Comparison of ENCODE assay signal across 31 cellular contexts in genomic region chrX:151391722-151392121, GRCh38. TPM values are rescaled to one million over a fixed set of nuclear protein-coding genes. Genes with fewer than 3 reads are reported as not detected.
DNase-seq lines count a peak whose midpoint lies in the region; ATAC-seq, FAIRE-seq and TF ChIP-seq lines count a peak whose summit lies in the region.
"Had no signal": no experiment of that assay in that cellular context is flagged by ENCODE, and none has a peak within 500 bp of the region (broad histone marks: within the 10 kb centered on the region; RNA-seq: fewer than 3 reads in every experiment).

No MANE protein-coding gene starts in this region.

- H3K27me3 Mint-ChIP-seq in T-helper 17 cell: no peaks in the 10 kb centered on the region
- H3K27me3 Mint-ChIP-seq in activated CD4-positive, alpha-beta memory T cell treated with anti-CD3 and anti-CD28 coated beads, Interleukin-2, amount 10 ng/mL, durations not matched to agents 7 days and 5 days: no peaks in the 10 kb centered on the region
- H3K27me3 Mint-ChIP-seq: B cell had no signal

- H3K79me1 ChIP-seq in H1 (ENCODE audit: low read depth, low read length): no peaks in the 10 kb centered on the region
- no peaks in the 10 kb centered on the region for H3K79me1 ChIP-seq in mesendoderm (ENCODE audit: low read length)

- H2AK5ac ChIP-seq in H1 (ENCODE audit: low read depth, low read length): no peak overlapping the region
- no peak overlapping the region for H2AK5ac ChIP-seq in mesendoderm (ENCODE audit: low read length)

- H2BK5ac ChIP-seq in H1 (ENCODE audit: low read depth, low read length) (no peak overlapping the region), mesendoderm (ENCODE audit: low read length) (no peak overlapping the region)

- no peak overlapping the region for H3K18ac ChIP-seq in H1 (ENCODE audit: extremely low read depth, low read length)
- no peak overlapping the region for H3K18ac ChIP-seq in mesendoderm (ENCODE audit: low read length)

- no peak overlapping the region for H3K14ac ChIP-seq in H1 (ENCODE audit: insufficient read length)

- peak overlapping the region; percentile 98 for H3K27ac Mint-ChIP-seq in T-helper 17 cell
- H3K27ac Mint-ChIP-seq in activated CD4-positive, alpha-beta memory T cell treated with anti-CD3 and anti-CD28 coated beads, Interleukin-2, amount 10 ng/mL, durations not matched to agents 7 days and 5 days: no peak overlapping the region
- H3K27ac Mint-ChIP-seq: B cell; CD8-positive, alpha-beta T cell had no signal

- H3K4me1 Mint-ChIP-seq in T-helper 17 cell: peaks cover 22% of the 10 kb centered on the region
- H3K4me1 Mint-ChIP-seq in activated CD4-positive, alpha-beta memory T cell treated with anti-CD3 and anti-CD28 coated beads, Interleukin-2, amount 10 ng/mL, durations not matched to agents 7 days and 5 days: peaks cover 36% of the 10 kb centered on the region

- no peak for TF ChIP-seq POLR2A in H1 (IDR thresholded peaks at IDR 0.05; ENCODE audit: control extremely low read depth in 1 of 2, low read depth in 2 of 2, low read length in 2 of 2)
- TF ChIP-seq POLR2A in ovary (IDR thresholded peaks at IDR 0.05): no peak

- H3K23me2 ChIP-seq in H1 (ENCODE audit: low read depth, low read length): 0 out of 2 replicates have a peak, but pooled peaks cover 2% of the 10 kb centered on the region

- CTCF ChIA-PET in H1 (lab: Charles Lee; ENCODE audit: partially characterized antibody): interaction anchor here (1.2 kb wide), 1 partner anchor 9 kb away, joined by 5 read pairs; no protein-coding TSS in a partner anchor
- CTCF ChIA-PET in activated CD4-positive, alpha-beta memory T cell treated with anti-CD3 and anti-CD28 coated beads, Interleukin-2, amount 10 ng/mL, durations not matched to agents 7 days and 5 days (lab: Charles Lee): interaction anchor here (1.1 kb wide), 1 partner anchor 31 kb away, joined by 3 read pairs; no protein-coding TSS in a partner anchor

- FAIRE-seq in H1 (lab: Jason Lieb, UNC): no peak
- FAIRE-seq: GM12891, GM19239, HepG2 had no signal

- no peak overlapping the region for H2BK20ac ChIP-seq in H1 (ENCODE audit: low read length)

- TF ChIP-seq EP300 in H1 (IDR thresholded peaks at IDR 0.05; ENCODE audit: borderline replicate concordance in 1 of 2, low read depth in 2 of 2, low read length in 2 of 2) (no peak), ovary (IDR thresholded peaks at IDR 0.05) (no peak)

- POLR2A ChIA-PET in H1 (lab: Charles Lee; ENCODE audit: partially characterized antibody): no interaction called here
- POLR2A ChIA-PET in activated CD4-positive, alpha-beta memory T cell treated with anti-CD3 and anti-CD28 coated beads, Interleukin-2, amount 10 ng/mL, durations not matched to agents 7 days and 5 days (lab: Charles Lee): no interaction called here

- H2AFZ ChIP-seq in H1 (ENCODE audit: low read length): no peak overlapping the region

- TF ChIP-seq CTCF in H1 (IDR thresholded peaks at IDR 0.05; ENCODE audit: control extremely low read depth in 1 of 3, insufficient read depth in 1 of 3, low read depth in 1 of 3, low read length in 3 of 3) (no peak), ovary (IDR thresholded peaks at IDR 0.05) (no peak)

- TF ChIP-seq RAD21 in H1 (IDR thresholded peaks at IDR 0.05 in 1 of 2, conservative IDR thresholded peaks at IDR 0.05 in 1 of 2; ENCODE audit: low read depth in 2 of 2, low read length in 2 of 2): no peak

- H4K20me1 ChIP-seq in H1 (replicated peaks in 1 of 2; ENCODE audit: control insufficient read depth in 1 of 2, insufficient read depth in 2 of 2, low read length in 2 of 2): no peaks in the 10 kb centered on the region

- 0 out of 7 replicates have a peak, but pooled peaks cover 0 to 3% (median 0%) of the 10 kb centered on the region in 4 experiments for H3K4me1 ChIP-seq in H1 (replicated peaks in 1 of 4; ENCODE audit: control insufficient read depth in 3 of 4, insufficient read depth in 4 of 4, low read length in 3 of 4)
- H3K4me1 ChIP-seq in mesendoderm (ENCODE audit: control insufficient read depth, low read depth, low read length): no peaks in the 10 kb centered on the region
- peaks cover 3% of the 10 kb centered on the region for H3K4me1 ChIP-seq in ovary (ENCODE audit: insufficient read depth)
- H3K4me1 ChIP-seq: Caco-2 had no signal

- no peak overlapping the region for H2BK15ac ChIP-seq in H1 (ENCODE audit: low read length)
- no peak overlapping the region for H2BK15ac ChIP-seq in mesendoderm (replicated peaks; ENCODE audit: low read depth)

- H2BK120ac ChIP-seq in H1 (replicated peaks; ENCODE audit: low read depth, low read length) (no peak overlapping the region), mesendoderm (ENCODE audit: low read depth, low read length) (no peak overlapping the region)

- H3K9ac ChIP-seq in H1 (replicated peaks in 1 of 4; ENCODE audit: extremely low read depth in 1 of 4, low read depth in 3 of 4, low read length in 3 of 4): no peak overlapping the region
- H3K9ac ChIP-seq in mesendoderm (ENCODE audit: low read length): no peak overlapping the region

- H3K4ac ChIP-seq in H1 (replicated peaks; ENCODE audit: insufficient read length, low read depth, low read length) (no peak overlapping the region), mesendoderm (ENCODE audit: low read depth, low read length) (no peak overlapping the region)

- H3K4me2 ChIP-seq in H1 (ENCODE audit: insufficient read depth in 1 of 2, low read depth in 2 of 2, low read length in 2 of 2): no peak overlapping the region
- no peak overlapping the region for H3K4me2 ChIP-seq in mesendoderm (ENCODE audit: low read length)

- no peaks in the 10 kb centered on the region for H3K9me3 ChIP-seq in T-helper 17 cell (ENCODE audit: control insufficient read depth, low read length, poor library complexity, severe bottlenecking)
- H3K9me3 ChIP-seq in H1 (ENCODE audit: insufficient read depth in 2 of 2, low read depth in 1 of 2, low read length in 1 of 2): no peaks in the 10 kb centered on the region; a peak in 1 of 4 replicates
- no peaks in the 10 kb centered on the region for H3K9me3 ChIP-seq in ovary
- H3K9me3 ChIP-seq: Caco-2, SJCRH30 had no signal

- H3K36me3 Mint-ChIP-seq in T-helper 17 cell (ENCODE audit: low read depth): no peaks in the 10 kb centered on the region
- H3K36me3 Mint-ChIP-seq in activated CD4-positive, alpha-beta memory T cell treated with anti-CD3 and anti-CD28 coated beads, Interleukin-2, amount 10 ng/mL, durations not matched to agents 7 days and 5 days (ENCODE audit: low read depth): no peaks in the 10 kb centered on the region
- H3K36me3 Mint-ChIP-seq: CD8-positive, alpha-beta T cell had no signal

- H4K8ac ChIP-seq in H1 (ENCODE audit: extremely low read depth, insufficient read depth, low read length): no peak overlapping the region
- no peak overlapping the region for H4K8ac ChIP-seq in mesendoderm (ENCODE audit: low read depth, low read length)

- ATAC-seq in T-helper 17 cell (no peak), GM18520 (IDR thresholded peaks at IDR 0.05; ENCODE audit: unreplicated experiment) (no peak)
- ATAC-seq: CD8-positive, alpha-beta T cell; HepG2; PC-3; Right ventricle myocardium inferior; SK-N-SH treated with all-trans-retinoic acid at 6 μM for 48 hours had no signal

- H3K23ac ChIP-seq in H1 (ENCODE audit: insufficient read length) (no peak overlapping the region), mesendoderm (ENCODE audit: low read length) (no peak overlapping the region)

- H3K27me3 ChIP-seq in H1 (replicated peaks in 1 of 4; ENCODE audit: control insufficient read depth in 3 of 4, extremely low read depth in 1 of 4, insufficient read depth in 3 of 4, low read length in 3 of 4): no peaks in the 10 kb centered on the region
- H3K27me3 ChIP-seq in mesendoderm (ENCODE audit: insufficient read depth, low read length, poor library complexity): no peaks in the 10 kb centered on the region
- no peaks in the 10 kb centered on the region for H3K27me3 ChIP-seq in ovary
- H3K27me3 ChIP-seq: SJCRH30 had no signal

- H4K91ac ChIP-seq in H1 (replicated peaks; ENCODE audit: insufficient read length, low read length): no peak overlapping the region

- no peak overlapping the region for H3K27ac ChIP-seq in H1 (ENCODE audit: low read depth, low read length)
- no peak overlapping the region for H3K27ac ChIP-seq in mesendoderm (ENCODE audit: low read depth, low read length)
- H3K27ac ChIP-seq in ovary: no peak overlapping the region
- H3K27ac ChIP-seq: 22Rv1, C4-2B, SJCRH30 had no signal

- H3K4me3 ChIP-seq in H1 (ENCODE audit: extremely low read depth in 1 of 4, insufficient read depth in 2 of 4, low read depth in 3 of 4, low read length in 4 of 4): no peak overlapping the region
- no peak overlapping the region for H3K4me3 ChIP-seq in mesendoderm (ENCODE audit: low read length)
- no peak overlapping the region for H3K4me3 ChIP-seq in ovary
- H3K4me3 ChIP-seq: SJCRH30 had no signal

- no peak overlapping the region for H2BK12ac ChIP-seq in H1 (ENCODE audit: low read depth, low read length)

- intact Hi-C loops in ovary (cut with DNase I): loop anchor here in 1 of 4 donors (10.0 kb wide), 1 partner anchor 597 kb away; no protein-coding TSS in a partner anchor

- no peaks in the 10 kb centered on the region for H3K79me2 ChIP-seq in H1 (ENCODE audit: control insufficient read depth in 1 of 2, insufficient read depth in 2 of 2, low read length in 2 of 2)
- no peaks in the 10 kb centered on the region for H3K79me2 ChIP-seq in mesendoderm (ENCODE audit: control insufficient read depth, insufficient read depth, low read length)

- no peaks in the 10 kb centered on the region for H3K36me3 ChIP-seq in H1 (ENCODE audit: control insufficient read depth in 2 of 4, insufficient read depth in 4 of 4, low read length in 3 of 4)
- no peaks in the 10 kb centered on the region for H3K36me3 ChIP-seq in mesendoderm (ENCODE audit: control insufficient read depth, insufficient read depth, low read length)
- H3K36me3 ChIP-seq in ovary: no peaks in the 10 kb centered on the region
- H3K36me3 ChIP-seq: SJCRH30 had no signal

- H4K5ac ChIP-seq in H1 (ENCODE audit: insufficient read length, low read depth, low read length): no peak overlapping the region
- no peak overlapping the region for H4K5ac ChIP-seq in mesendoderm (ENCODE audit: low read length)

- no peak overlapping the region for H3K4me3 Mint-ChIP-seq in T-helper 17 cell
- H3K4me3 Mint-ChIP-seq in activated CD4-positive, alpha-beta memory T cell treated with anti-CD3 and anti-CD28 coated beads, Interleukin-2, amount 10 ng/mL, durations not matched to agents 7 days and 5 days: no peak overlapping the region
- H3K4me3 Mint-ChIP-seq: B cell; CD8-positive, alpha-beta T cell had no signal

- H3K9me3 Mint-ChIP-seq in activated CD4-positive, alpha-beta memory T cell treated with anti-CD3 and anti-CD28 coated beads, Interleukin-2, amount 10 ng/mL, durations not matched to agents 7 days and 5 days: no peaks in the 10 kb centered on the region
- H3K9me3 Mint-ChIP-seq: CD8-positive, alpha-beta T cell had no signal

- H3K56ac ChIP-seq in H1 (replicated peaks; ENCODE audit: insufficient read length, low read depth, low read length) (no peak overlapping the region), mesendoderm (ENCODE audit: low read length) (no peak overlapping the region)

- 94% methylated on average over 5 of the region's 22 CpGs; no CpG with 5 or more reads in 1 of the 2 experiments for WGBS in H1 (ENCODE audit: extremely low coverage in 1 of 2, insufficient coverage in 1 of 2, insufficient read length in 1 of 2, insufficient replicate concordance in 2 of 2, low coverage in 1 of 2, low lambda C conversion rate in 2 of 2, missing lambda C conversion rate in 1 of 2), 2 experiments
- no CpG with 5 or more reads among the region's 22 CpGs for WGBS in mesendoderm (ENCODE audit: extremely low coverage, insufficient coverage, low lambda C conversion rate)
- 82 to 91% (median 89%) methylated on average over 20 to 22 of the region's 22 CpGs for WGBS in ovary, 3 donors

- DNase-seq in ELF-1 (ENCODE audit: low read depth, low spot score) (peak; percentile 20), T-helper 17 cell (no peak), H1 (ENCODE audit: low read depth in 1 of 2, low spot score in 2 of 2) (no peak), mesendoderm (peak; percentile 17), ovary (no peak)
- DNase-seq in activated CD4-positive, alpha-beta memory T cell treated with anti-CD3 and anti-CD28 coated beads, Interleukin-2, amount 10 ng/mL, durations not matched to agents 7 days and 5 days: no peak
- DNase-seq: Caco-2; CD8-positive, alpha-beta T cell; DMS 273 treated with DMSO at 0.1 percent for 48 hours; DMS79; EL; GF-D8; HCEC 1CT; Kasumi-1; NCI-H1105; NCI-H1436 treated with DMSO at 0.1 percent for 48 hours; NCI-H187 treated with DMSO at 0.1 percent for 48 hours; NCI-H2171 treated with DMSO at 0.1 percent for 48 hours; NCI-H524; NCI-H774; PC-3; SJCRH30 had no signal

RNA-seq across cellular contexts. Expression of gene VMA21, which starts 5.3 kb away (rescaled TPM):
- total RNA-seq in T-helper 17 cell (10 to 100 TPM; 22.7 to 22.9 TPM), ovary (10 to 100 TPM; 24.2 to 37.7 (median 28.9) TPM)
- 62.1 and 65.4 TPM in 2 replicates for total RNA-seq in H1 (2021; fragmentation: NEBNext Ultra II Directional; extraction: Animal tissue kit (Norgen Biotek cat#: 25700))
- polyA plus RNA-seq in H1 (2011; rRNA removed) (16.4 and 25.8 TPM in 2 replicates), ovary (10 to 100 TPM in 1 of 2 donors, 1 to 10 TPM in 1; 9.5 to 15.1 TPM)
- polyA plus RNA-seq in H1 (2011; cell fraction: cytosol; rRNA removed): 24.3 TPM
- polyA plus RNA-seq in H1 (2011; cell fraction: nucleus; rRNA removed): 7.0 TPM
- polyA plus RNA-seq in H1 (2012, experiment 1 of 2): 13.3 to 25.0 TPM (median 14.8 TPM) in 4 replicates
- 6.5 TPM for polyA plus RNA-seq in H1 (2012, experiment 2 of 2)
- polyA plus RNA-seq in H1 (2013, experiment 1 of 2): 31.3 TPM
- 36.9 TPM for polyA plus RNA-seq in H1 (2013, experiment 2 of 2)
- 31.9 and 55.1 TPM in 2 replicates for polyA minus RNA-seq in H1 (2011; rRNA and poly(A)+ RNA removed)
- polyA minus RNA-seq in H1 (2011; cell fraction: cytosol; rRNA and poly(A)+ RNA removed): 40.7 TPM
- polyA minus RNA-seq in H1 (2011; cell fraction: nucleus; rRNA and poly(A)+ RNA removed): 13.3 TPM
- 34.9 TPM for polyA plus RNA-seq in mesendoderm (2013, experiment 1 of 2)
- 33.8 TPM for polyA plus RNA-seq in mesendoderm (2013, experiment 2 of 2)
- 10 to 100 TPM; 39.8 to 40.3 TPM for total RNA-seq in activated CD4-positive, alpha-beta memory T cell treated with anti-CD3 and anti-CD28 coated beads, Interleukin-2, amount 10 ng/mL, durations not matched to agents 7 days and 5 days

Comparison
In these comparisons a context has a peak if more than half of its experiments do, and no peak if none do; other contexts are left out.
1. DNase-seq: peak in ELF-1 (single experiment) and mesendoderm (single experiment); none in T-helper 17 cell (0 of 3), H1 (0 of 2), ovary (0 of 5) and activated CD4-positive, alpha-beta memory T cell treated with anti-CD3 and anti-CD28 coated beads, Interleukin-2, amount 10 ng/mL, durations not matched to agents 7 days and 5 days (single experiment).